Comparison of ENCODE assay signal across 17 cellular contexts in genomic region chr5:151556808-151557207, GRCh38. TPM values are rescaled to one million over a fixed set of nuclear protein-coding genes. Genes with fewer than 3 reads are reported as not detected.
A peak's percentile ranks its signal among the peaks of the same experiment; 100 is the strongest.
DNase-seq lines count a peak whose midpoint lies in the region; ATAC-seq, FAIRE-seq and TF ChIP-seq lines count a peak whose summit lies in the region.
"Had no signal": no experiment of that assay in that cellular context is flagged by ENCODE, and none has a peak within 500 bp of the region (broad histone marks: within the 10 kb centered on the region; RNA-seq: fewer than 3 reads in every experiment).

No MANE protein-coding gene starts in this region.

- H3K27me3 ChIP-seq in gastroesophageal sphincter: no peaks in the 10 kb centered on the region
- H3K27me3 ChIP-seq: BLaER1, pancreas had no signal

- FAIRE-seq in urothelium cell line (lab: Jason Lieb, UNC): peak; percentile 9
- FAIRE-seq: bronchial epithelial cell, pancreas had no signal

- peaks cover 17% of the 10 kb centered on the region for H3K4me1 Mint-ChIP-seq in dendritic cell treated with granulocyte-macrophage colony-stimulating factor and Interleukin-4, amounts not matched to agents 40 ng/mL and 50 ng/mL, for 4 days (ENCODE audit: low read depth)

- ATAC-seq in GM21360 (IDR thresholded peaks at IDR 0.05; ENCODE audit: unreplicated experiment) (peak; percentile 62), gastroesophageal sphincter (no peak), GM18502 (IDR thresholded peaks at IDR 0.05; ENCODE audit: poor library complexity, unreplicated experiment) (no peak), HG02642 (IDR thresholded peaks at IDR 0.05; ENCODE audit: poor library complexity, unreplicated experiment) (no peak)

- no peak overlapping the region for H3K4me3 ChIP-seq in gastroesophageal sphincter
- H3K4me3 ChIP-seq: BLaER1, pancreas, thoracic aorta had no signal

- H3K27me3 Mint-ChIP-seq in dendritic cell treated with granulocyte-macrophage colony-stimulating factor and Interleukin-4, amounts not matched to agents 40 ng/mL and 50 ng/mL, for 4 days: peaks cover 3% of the 10 kb centered on the region

- H3K36me3 ChIP-seq in gastroesophageal sphincter: no peaks in the 10 kb centered on the region
- H3K36me3 ChIP-seq: BLaER1, pancreas, thoracic aorta had no signal

- intact Hi-C loops in dendritic cell treated with granulocyte-macrophage colony-stimulating factor and Interleukin-4, amounts not matched to agents 40 ng/mL and 50 ng/mL, for 4 days (cut with micrococcal nuclease): no loop called here

- TF ChIP-seq POLR2A in gastroesophageal sphincter (IDR thresholded peaks at IDR 0.05): no peak

- H3K9me3 ChIP-seq in gastroesophageal sphincter: no peaks in the 10 kb centered on the region
- H3K9me3 ChIP-seq: BLaER1, pancreas, thoracic aorta had no signal

- no peaks in the 10 kb centered on the region for H3K4me1 ChIP-seq in gastroesophageal sphincter
- H3K4me1 ChIP-seq: BLaER1, pancreas had no signal

- H3K9me3 Mint-ChIP-seq in dendritic cell treated with granulocyte-macrophage colony-stimulating factor and Interleukin-4, amounts not matched to agents 40 ng/mL and 50 ng/mL, for 4 days: no peaks in the 10 kb centered on the region

- WGBS in gastroesophageal sphincter (ENCODE audit: low coverage in 1 of 2), 2 donors: 16 to 42% methylated on average over 3 to 5 of the region's 6 CpGs

- H3K4me3 Mint-ChIP-seq in dendritic cell treated with granulocyte-macrophage colony-stimulating factor and Interleukin-4, amounts not matched to agents 40 ng/mL and 50 ng/mL, for 4 days: no peak overlapping the region

- no peak for TF ChIP-seq EP300 in gastroesophageal sphincter (IDR thresholded peaks at IDR 0.05)

- no peak for TF ChIP-seq CTCF in gastroesophageal sphincter (IDR thresholded peaks at IDR 0.05)

- H3K27ac ChIP-seq in gastroesophageal sphincter: no peak overlapping the region
- H3K27ac ChIP-seq: BLaER1, pancreas, thoracic aorta had no signal

- no peaks in the 10 kb centered on the region for H3K36me3 Mint-ChIP-seq in dendritic cell treated with granulocyte-macrophage colony-stimulating factor and Interleukin-4, amounts not matched to agents 40 ng/mL and 50 ng/mL, for 4 days (ENCODE audit: low read depth)

- peak; percentile 93 for DNase-seq in NOMO-1 treated with DMSO at 0.1 percent for 48 hours (lab: John Stamatoyannopoulos, UW; ENCODE audit: unreplicated experiment)
- no peak for DNase-seq in urothelium cell line (ENCODE audit: low spot score)
- DNase-seq: GF-D8; glutamatergic neuron; NCI-H1930; NCI-H510A; pancreas; stimulated activated CD4-positive, alpha-beta T cell treated with anti-CD3 and anti-CD28 coated beads, Interleukin-2, amount 100 ng/mL, for 48 hours had no signal

- H3K27ac Mint-ChIP-seq in dendritic cell treated with granulocyte-macrophage colony-stimulating factor and Interleukin-4, amounts not matched to agents 40 ng/mL and 50 ng/mL, for 4 days: peak overlapping the region; percentile 40

RNA-seq across cellular contexts. Expression of gene FAT2, which starts 34.3 kb away (rescaled TPM):
- 1 to 10 TPM in 1 of 4 donors, under 1 TPM in 2, not detected in 1; 0.13 to 5.6 (median 0.62) TPM for total RNA-seq in gastroesophageal sphincter
- total RNA-seq: dermis microvascular lymphatic vessel endothelial cell had no signal
